ENCODE assay signal across 8 cellular contexts in the genomic region with DNA sequence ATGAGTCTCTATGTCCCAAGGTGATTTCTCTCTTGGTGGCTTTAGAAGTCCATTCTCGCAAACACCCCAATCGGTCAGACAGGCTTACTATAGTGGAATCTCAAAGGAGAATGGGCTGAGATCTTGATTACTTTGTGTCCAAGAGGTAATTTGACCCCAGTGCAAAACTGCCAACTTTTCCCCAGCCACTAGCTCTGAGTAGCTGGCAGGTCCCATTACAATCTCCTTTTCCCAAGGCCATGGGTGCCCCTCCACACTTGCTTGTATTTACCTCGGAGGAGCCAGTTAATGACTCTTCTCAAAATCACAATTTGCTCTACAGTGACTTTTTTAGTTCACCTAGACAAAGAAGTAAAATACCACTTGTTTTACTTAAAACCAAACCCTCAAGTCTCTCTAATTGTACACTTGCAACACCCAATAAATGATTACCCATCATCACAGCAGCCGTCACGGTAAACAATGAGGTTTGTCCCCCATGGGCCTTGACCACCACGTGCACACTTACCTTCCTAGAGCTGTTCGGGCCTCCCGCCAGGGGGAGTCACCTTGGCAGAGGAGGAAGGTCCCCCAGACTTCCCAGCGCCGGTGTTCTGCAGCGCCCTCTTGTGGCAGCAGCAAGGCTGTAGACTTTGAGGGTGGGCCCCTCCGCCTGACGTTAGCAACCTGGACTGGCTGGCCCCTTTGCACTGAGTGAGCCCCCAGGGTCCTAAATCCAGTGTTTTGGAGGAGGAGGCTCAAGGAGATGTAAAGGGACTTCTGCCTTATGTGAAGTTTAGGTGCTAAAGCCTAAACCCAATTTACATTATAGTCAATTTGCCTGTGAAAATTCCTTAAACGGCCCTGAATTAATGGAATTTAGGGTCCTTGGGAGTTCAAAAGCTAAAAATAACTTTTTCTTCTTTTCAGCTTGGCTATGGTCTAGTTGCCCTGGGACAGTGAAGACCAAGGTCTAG. TPM values are rescaled to one million over a fixed set of nuclear protein-coding genes. Genes with fewer than 3 reads are reported as not detected.
A peak's percentile ranks its signal among the peaks of the same experiment; 100 is the strongest.
DNase-seq lines count a peak whose midpoint lies in the region; ATAC-seq, FAIRE-seq and TF ChIP-seq lines count a peak whose summit lies in the region.

No MANE protein-coding gene starts in this region.

- H3K36me3 Mint-ChIP-seq in activated CD8-positive, alpha-beta T cell treated with anti-CD3 and anti-CD28 coated beads for 36 hours (ENCODE audit: low read depth), result no peaks in the 10 kb centered on the region
- no peaks in the 10 kb centered on the region for H3K36me3 Mint-ChIP-seq in osteocyte (ENCODE audit: unreplicated experiment)

- no peak for TF ChIP-seq POLR2A in endothelial cell of umbilical vein (IDR thresholded peaks at IDR 0.05; ENCODE audit: low read depth, low read length)

- POLR2A ChIA-PET in activated CD8-positive, alpha-beta T cell treated with anti-CD3 and anti-CD28 coated beads for 36 hours (lab: Charles Lee), result interaction anchor here (1.1 to 1.5 kb wide), 3 partner anchors 42 to 54 kb away, joined by 3 to 5 read pairs (median 5); partner anchors contain the start of gene NUP210
- POLR2A ChIA-PET in endothelial cell of umbilical vein (lab: Charles Lee), result no interaction called here

- H3K4me3 ChIP-seq in BE2C (ENCODE audit: low read depth, low read length) (no peak overlapping the region), endothelial cell of umbilical vein (replicated peaks in 1 of 3; ENCODE audit: insufficient read depth in 1 of 3, low read depth in 1 of 3, low read length in 3 of 3) (no peak overlapping the region)

- no peaks in the 10 kb centered on the region for H3K79me2 ChIP-seq in endothelial cell of umbilical vein (ENCODE audit: control insufficient read depth, insufficient read depth, low read length)

- H3K36me3 ChIP-seq in BE2C, result no peaks in the 10 kb centered on the region
- H3K36me3 ChIP-seq in endothelial cell of umbilical vein (ENCODE audit: control insufficient read depth in 2 of 2, extremely low read depth in 1 of 2, insufficient read depth in 2 of 2, low read length in 2 of 2), result no peaks in the 10 kb centered on the region

- intact Hi-C loops in activated CD8-positive, alpha-beta T cell treated with anti-CD3 and anti-CD28 coated beads for 36 hours (cut with micrococcal nuclease), result no loop called here
- intact Hi-C loops in endothelial cell of umbilical vein (cut with micrococcal nuclease), result loop anchor here (1.0 kb wide), 2 partner anchors 187 to 369 kb away; no protein-coding TSS in a partner anchor

- no TSS peak for BruUV-seq in endothelial cell of umbilical vein (replicated peaks; lab: Mats Ljungman, UMichigan)

- no peak overlapping the region for H2AFZ ChIP-seq in endothelial cell of umbilical vein (ENCODE audit: low read depth, low read length)

- peaks cover 1% of the 10 kb centered on the region for H3K27me3 Mint-ChIP-seq in activated CD8-positive, alpha-beta T cell treated with anti-CD3 and anti-CD28 coated beads for 36 hours
- peaks cover 47% of the 10 kb centered on the region for H3K27me3 Mint-ChIP-seq in osteocyte (ENCODE audit: unreplicated experiment)

- H3K27ac ChIP-seq in endothelial cell of umbilical vein (ENCODE audit: insufficient read depth, low read depth, low read length), result no peak overlapping the region

- H3K4me3 Mint-ChIP-seq in activated CD8-positive, alpha-beta T cell treated with anti-CD3 and anti-CD28 coated beads for 36 hours, result no peak overlapping the region
- H3K4me3 Mint-ChIP-seq in osteocyte (ENCODE audit: unreplicated experiment), result no peak overlapping the region

- no peaks in the 10 kb centered on the region for H3K9me1 ChIP-seq in endothelial cell of umbilical vein (replicated peaks; ENCODE audit: control insufficient read depth, extremely low read depth, insufficient read depth, low read length)

- CTCF ChIA-PET in activated CD8-positive, alpha-beta T cell treated with anti-CD3 and anti-CD28 coated beads for 36 hours (lab: Charles Lee), result interaction anchor here (0.7 to 4.3 kb wide), 38 partner anchors 9 to 493 kb away, joined by 3 to 49 read pairs (median 4); partner anchors contain the start of gene HDAC11
- CTCF ChIA-PET in endothelial cell of umbilical vein (lab: Charles Lee), result interaction anchor here (0.6 to 4.8 kb wide), 5 partner anchors 9 to 370 kb away, joined by 3 to 75 read pairs (median 4); partner anchors contain the start of gene HDAC11

- peak; percentile 77 for FAIRE-seq in endothelial cell of umbilical vein (lab: Jason Lieb, UNC)

- H3K27me3 ChIP-seq in BE2C, result no peaks in the 10 kb centered on the region
- no peaks in the 10 kb centered on the region for H3K27me3 ChIP-seq in endothelial cell of umbilical vein (ENCODE audit: control insufficient read depth in 2 of 2, insufficient read depth in 2 of 2, low read length in 2 of 2)

- no peak overlapping the region for H3K4me2 ChIP-seq in endothelial cell of umbilical vein (ENCODE audit: insufficient read depth, low read length)

- dilution Hi-C loops in endothelial cell of umbilical vein (cut with MboI; ENCODE audit: extremely low pct_ligation_motif_present, low sequenced_read_pairs), result loop anchor here (25.0 kb wide), 1 partner anchor 374 kb away; no protein-coding TSS in a partner anchor

- no peak overlapping the region for H3K9ac ChIP-seq in endothelial cell of umbilical vein (replicated peaks; ENCODE audit: extremely low read depth, insufficient read depth, low read length)

- no peaks in the 10 kb centered on the region for H3K9me3 Mint-ChIP-seq in activated CD8-positive, alpha-beta T cell treated with anti-CD3 and anti-CD28 coated beads for 36 hours
- no peaks in the 10 kb centered on the region for H3K9me3 Mint-ChIP-seq in osteocyte (ENCODE audit: unreplicated experiment)

- peak; percentile 70 for DNase-seq in BE2C
- peak; percentile 86 for DNase-seq in NCI-H69 (lab: John Stamatoyannopoulos, UW)
- DNase-seq in activated CD8-positive, alpha-beta T cell treated with anti-CD3 and anti-CD28 coated beads for 36 hours, result peak; percentile 86
- peak; percentile 61 for DNase-seq in endothelial cell of umbilical vein (ENCODE audit: low read depth, low spot score)
- no peak for DNase-seq in osteocyte (ENCODE audit: extremely low spot score, unreplicated experiment)
- no peak for DNase-seq in superior temporal gyrus (ENCODE audit: extremely low spot score)

- H3K4me1 Mint-ChIP-seq in activated CD8-positive, alpha-beta T cell treated with anti-CD3 and anti-CD28 coated beads for 36 hours (ENCODE audit: low read depth), result no peaks in the 10 kb centered on the region
- no peaks in the 10 kb centered on the region for H3K4me1 Mint-ChIP-seq in osteocyte (ENCODE audit: unreplicated experiment)

- H3K27ac Mint-ChIP-seq in activated CD8-positive, alpha-beta T cell treated with anti-CD3 and anti-CD28 coated beads for 36 hours, result no peak overlapping the region
- no peak overlapping the region for H3K27ac Mint-ChIP-seq in osteocyte (ENCODE audit: unreplicated experiment)

- H3K4me1 ChIP-seq in BE2C, result no peaks in the 10 kb centered on the region
- H3K4me1 ChIP-seq in endothelial cell of umbilical vein (ENCODE audit: control insufficient read depth, extremely low read depth, insufficient read depth, low read length), result no peaks in the 10 kb centered on the region

- no peaks in the 10 kb centered on the region for H3K9me3 ChIP-seq in BE2C
- no peaks in the 10 kb centered on the region for H3K9me3 ChIP-seq in endothelial cell of umbilical vein (replicated peaks; ENCODE audit: control insufficient read depth, insufficient read depth, low read length)

- peak; percentile 58 for ATAC-seq in GM21367 (IDR thresholded peaks at IDR 0.05; ENCODE audit: unreplicated experiment)
- ATAC-seq in activated CD8-positive, alpha-beta T cell treated with anti-CD3 and anti-CD28 coated beads for 36 hours, result peak; percentile 100
- no peak for ATAC-seq in GM18870 (IDR thresholded peaks at IDR 0.05; ENCODE audit: unreplicated experiment)

- TF ChIP-seq CTCF in BE2C (IDR thresholded peaks at IDR 0.05; ENCODE audit: low read depth, low read length) (peak; percentile 63), endothelial cell of umbilical vein (IDR thresholded peaks at IDR 0.05; ENCODE audit: extremely low read depth in 1 of 2, insufficient read depth in 1 of 2, low read depth in 1 of 2, low read length in 2 of 2) (peak; percentile 77 to 87), osteocyte (IDR thresholded peaks at IDR 0.05) (peak; percentile 60)
- peak; percentile 97 for TF ChIP-seq CTCF in activated CD8-positive, alpha-beta T cell treated with anti-CD3 and anti-CD28 coated beads for 36 hours (IDR thresholded peaks at IDR 0.05)

- no peaks in the 10 kb centered on the region for H4K20me1 ChIP-seq in endothelial cell of umbilical vein (replicated peaks; ENCODE audit: control insufficient read depth, extremely low read depth, insufficient read depth, low read length)

TF ChIP-seq in endothelial cell of umbilical vein, 7 proteins besides CTCF, POLR2A, EP300 and RAD21 (continues in another document):
- TF ChIP-seq MYC (IDR thresholded peaks at IDR 0.05; ENCODE audit: low read depth, low read length), result no peak

RNA-seq across cellular contexts. Expression of gene HDAC11, which starts 18.7 kb away (rescaled TPM):
- 2.4 TPM for polyA plus RNA-seq in BE2C (2012; ENCODE audit: insufficient read depth, insufficient read length, low read depth)
- total RNA-seq in activated CD8-positive, alpha-beta T cell treated with anti-CD3 and anti-CD28 coated beads for 36 hours, result 1 to 10 TPM; 1.8 to 2.0 TPM
- total RNA-seq in endothelial cell of umbilical vein (8.3 and 8.8 TPM in 2 replicates), osteocyte (11.9 and 13.7 TPM in 2 replicates)
- polyA plus RNA-seq in endothelial cell of umbilical vein, result 6.8 and 8.3 TPM in 2 replicates
- polyA plus RNA-seq in endothelial cell of umbilical vein (2011; cell fraction: cytosol; rRNA removed), result 5.5 and 7.0 TPM in 2 replicates
- 5.2 and 5.7 TPM in 2 replicates for polyA plus RNA-seq in endothelial cell of umbilical vein (2011; cell fraction: nucleus; rRNA removed)
- 6.2 and 9.8 TPM in 2 replicates for polyA plus RNA-seq in endothelial cell of umbilical vein (2012)
- 5.0 and 12.6 TPM in 2 replicates for polyA minus RNA-seq in endothelial cell of umbilical vein
- polyA minus RNA-seq in endothelial cell of umbilical vein (2011; cell fraction: cytosol; rRNA and poly(A)+ RNA removed), result 7.5 TPM
- 3.5 and 3.8 TPM in 2 replicates for polyA minus RNA-seq in endothelial cell of umbilical vein (2011; cell fraction: nucleus; rRNA and poly(A)+ RNA removed)

RNA-seq across cellular contexts. Expression of gene NUP210, which starts 41.3 kb away (rescaled TPM):
- polyA plus RNA-seq in BE2C (2012; ENCODE audit: insufficient read depth, insufficient read length, low read depth), result 24.3 TPM
- 100 to 1,000 TPM; 142 to 143 TPM for total RNA-seq in activated CD8-positive, alpha-beta T cell treated with anti-CD3 and anti-CD28 coated beads for 36 hours
- total RNA-seq in endothelial cell of umbilical vein (0.84 and 1.4 TPM in 2 replicates), osteocyte (1.4 and 1.5 TPM in 2 replicates)
- polyA plus RNA-seq in endothelial cell of umbilical vein, result 0.14 TPM in 2 replicates
- polyA plus RNA-seq in endothelial cell of umbilical vein (2011; cell fraction: cytosol; rRNA removed), result 0.11 and 0.13 TPM in 2 replicates
- 0.14 and 0.31 TPM in 2 replicates for polyA plus RNA-seq in endothelial cell of umbilical vein (2011; cell fraction: nucleus; rRNA removed)
- 0.70 and 0.89 TPM in 2 replicates for polyA plus RNA-seq in endothelial cell of umbilical vein (2012)
- polyA minus RNA-seq in endothelial cell of umbilical vein, result 1.6 and 3.1 TPM in 2 replicates
- polyA minus RNA-seq in endothelial cell of umbilical vein (2011; cell fraction: cytosol; rRNA and poly(A)+ RNA removed), result 38.9 TPM
- polyA minus RNA-seq in endothelial cell of umbilical vein (2011; cell fraction: nucleus; rRNA and poly(A)+ RNA removed), result 0.10 and 0.19 TPM in 2 replicates

Comparison
In these comparisons a context has a peak if more than half of its experiments do, and no peak if none do; other contexts are left out.
1. DNase-seq: peak in BE2C (single experiment), NCI-H69 (single experiment), activated CD8-positive, alpha-beta T cell treated with anti-CD3 and anti-CD28 coated beads for 36 hours (single experiment) and endothelial cell of umbilical vein (single experiment); none in osteocyte (single experiment) and superior temporal gyrus (single experiment).
2. RNA of gene NUP210, which starts 41.3 kb away (total RNA-seq): 142 to 143 TPM in activated CD8-positive, alpha-beta T cell treated with anti-CD3 and anti-CD28 coated beads for 36 hours; 1.4 to 1.5 TPM in osteocyte and 0.84 to 1.4 TPM in endothelial cell of umbilical vein; every median in the first group is over 10 times any median in the second.
3. Peak in every context shown above with its lines, with median percentiles within 50 percentile points of each other: CTCF ChIP-seq.